In the genomic region with DNA sequence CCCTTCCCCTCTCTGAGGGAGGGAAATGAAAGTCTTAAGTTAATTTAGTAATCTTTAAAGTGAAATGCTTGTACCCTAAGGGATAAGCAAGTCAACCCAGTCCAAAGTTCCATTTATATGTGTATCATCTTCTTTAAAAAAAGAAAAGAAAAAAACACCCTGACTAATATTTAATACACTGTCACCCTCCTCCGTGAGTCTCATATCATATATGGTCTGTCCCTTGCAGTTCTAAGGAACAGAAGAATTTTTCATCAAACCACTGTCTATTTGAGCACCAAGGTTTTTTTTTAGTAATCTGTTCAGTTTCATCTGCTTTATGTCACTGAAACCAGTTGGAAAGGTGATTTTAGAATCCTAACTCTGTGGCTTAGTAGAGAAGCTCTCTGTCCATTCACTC, we compare ENCODE assay signal across 21 cellular contexts. TPM values are rescaled to one million over a fixed set of nuclear protein-coding genes. Genes with fewer than 3 reads are reported as not detected.
A peak's percentile ranks its signal among the peaks of the same experiment; 100 is the strongest.
DNase-seq lines count a peak whose midpoint lies in the region; ATAC-seq and TF ChIP-seq lines count a peak whose summit lies in the region.
"Had no signal": no experiment of that assay in that cellular context is flagged by ENCODE, and none has a peak within 500 bp of the region (broad histone marks: within the 10 kb centered on the region; RNA-seq: fewer than 3 reads in every experiment).

No MANE protein-coding gene starts in this region.

- no peak for ATAC-seq in heart left ventricle
- ATAC-seq in activated T-helper 17 cell treated with anti-CD3 and anti-CD28 coated beads, Interleukin-2, amount 50 U/mL, for 72 hours (replicated peaks), result peak; percentile 67
- ATAC-seq in stimulated activated naive B cell treated with anti-CD40 and anti-IgM and Interleukin-4, amounts not matched to agents 10 μg/mL and 1 μg/mL and 100 μg/mL, for 72 hours (replicated peaks), result peak; percentile 41 to 49
- no peak for ATAC-seq in GM21529 (IDR thresholded peaks at IDR 0.05; ENCODE audit: unreplicated experiment)
- ATAC-seq: natural killer cell had no signal

- H2AFZ ChIP-seq in KMS-11 (ENCODE audit: low read depth), result no peak overlapping the region

- no peak for TF ChIP-seq CTCF in heart left ventricle (IDR thresholded peaks at IDR 0.05)
- no peak for TF ChIP-seq CTCF in right atrium auricular region (IDR thresholded peaks at IDR 0.05)
- no peak for TF ChIP-seq CTCF in KMS-11 (conservative IDR thresholded peaks at IDR 0.05; ENCODE audit: low read depth, low read length)
- TF ChIP-seq CTCF in sigmoid colon (IDR thresholded peaks at IDR 0.05), result no peak
- TF ChIP-seq CTCF in type B pancreatic cell (conservative IDR thresholded peaks at IDR 0.05), result no peak

- H3K9me3 ChIP-seq in heart left ventricle, result no peaks in the 10 kb centered on the region
- H3K9me3 ChIP-seq in right atrium auricular region, result no peaks in the 10 kb centered on the region
- no peaks in the 10 kb centered on the region for H3K9me3 ChIP-seq in sigmoid colon
- H3K9me3 ChIP-seq: colonic mucosa, Peyer's patch, testis had no signal

- peaks cover 100% of the 10 kb centered on the region for H3K36me3 Mint-ChIP-seq in activated T-helper 17 cell treated with anti-CD3 and anti-CD28 coated beads, Interleukin-2, amount 50 U/mL, for 72 hours (ENCODE audit: low read depth)
- H3K36me3 Mint-ChIP-seq in stimulated activated naive B cell treated with anti-CD40 and anti-IgM and Interleukin-4, amounts not matched to agents 10 μg/mL and 1 μg/mL and 100 μg/mL, for 72 hours, result peaks cover 81 to 90% of the 10 kb centered on the region in 2 donors
- peaks cover 14% of the 10 kb centered on the region for H3K36me3 Mint-ChIP-seq in type B pancreatic cell
- H3K36me3 Mint-ChIP-seq: natural killer cell had no signal

- TF ChIP-seq POLR2A in heart left ventricle (IDR thresholded peaks at IDR 0.05) (no peak), sigmoid colon (IDR thresholded peaks at IDR 0.05) (no peak)

- 79 to 87% (median 86%) methylated on average over 1 of the region's 1 CpG for WGBS in heart left ventricle, 4 donors
- 82 to 87% methylated on average over 1 of the region's 1 CpG for WGBS in sigmoid colon, 2 donors

- peak overlapping the region; percentile 38 for H3K4me2 ChIP-seq in KMS-11

- intact Hi-C loops in heart left ventricle (cut with DNase I), result loop anchor here in 1 of 10 donors (5.0 kb wide), 1 partner anchor 42 kb away; no protein-coding TSS in a partner anchor
- intact Hi-C loops in sigmoid colon (cut with DNase I), result no loop called here

- H3K27ac ChIP-seq in heart left ventricle (peak overlapping the region in 7 of 12 donors; percentile 14 to 89 (median 75)), right atrium auricular region (no peak overlapping the region), KMS-11 (peak overlapping the region; percentile 31; the same call in 1 of the 2 replicates), sigmoid colon (no peak overlapping the region)
- H3K27ac ChIP-seq: colonic mucosa, SK-N-MC, testis had no signal

- H3K9ac ChIP-seq in KMS-11, result no peak overlapping the region

- H3K27ac Mint-ChIP-seq in activated T-helper 17 cell treated with anti-CD3 and anti-CD28 coated beads, Interleukin-2, amount 50 U/mL, for 72 hours, result peak overlapping the region; percentile 82
- peak overlapping the region; percentile 99 for H3K27ac Mint-ChIP-seq in stimulated activated naive B cell treated with anti-CD40 and anti-IgM and Interleukin-4, amounts not matched to agents 10 μg/mL and 1 μg/mL and 100 μg/mL, for 72 hours
- H3K27ac Mint-ChIP-seq in type B pancreatic cell, result no peak overlapping the region
- H3K27ac Mint-ChIP-seq: activated naive CD4-positive, alpha-beta T cell treated with anti-CD3 and anti-CD28 coated beads, Interleukin-2, amount 10 ng/mL, durations not matched to agents 7 days and 5 days had no signal

- no peaks in the 10 kb centered on the region for H4K20me1 ChIP-seq in KMS-11 (ENCODE audit: insufficient read depth)

- no peak overlapping the region for H3K4me3 ChIP-seq in heart left ventricle
- no peak overlapping the region for H3K4me3 ChIP-seq in right atrium auricular region
- no peak overlapping the region for H3K4me3 ChIP-seq in KMS-11 (IDR thresholded peaks at IDR 0.05; ENCODE audit: insufficient read depth, low read depth, low read length)
- no peak overlapping the region for H3K4me3 ChIP-seq in sigmoid colon
- H3K4me3 ChIP-seq: colonic mucosa, Peyer's patch, SK-N-MC, testis had no signal

- peak overlapping the region; percentile 88 for H3K4me3 Mint-ChIP-seq in activated T-helper 17 cell treated with anti-CD3 and anti-CD28 coated beads, Interleukin-2, amount 50 U/mL, for 72 hours
- H3K4me3 Mint-ChIP-seq in stimulated activated naive B cell treated with anti-CD40 and anti-IgM and Interleukin-4, amounts not matched to agents 10 μg/mL and 1 μg/mL and 100 μg/mL, for 72 hours, result peak overlapping the region; percentile 78 to 79
- no peak overlapping the region for H3K4me3 Mint-ChIP-seq in type B pancreatic cell
- H3K4me3 Mint-ChIP-seq: activated naive CD4-positive, alpha-beta T cell treated with anti-CD3 and anti-CD28 coated beads, Interleukin-2, amount 10 ng/mL, durations not matched to agents 7 days and 5 days; brain; natural killer cell had no signal

- no peak for DNase-seq in heart left ventricle
- no peak for DNase-seq in right atrium auricular region (ENCODE audit: low spot score)
- no peak for DNase-seq in stimulated activated naive B cell treated with anti-CD40 and anti-IgM and Interleukin-4, amounts not matched to agents 10 μg/mL and 1 μg/mL and 100 μg/mL, for 72 hours
- no peak for DNase-seq in sigmoid colon
- DNase-seq in type B pancreatic cell (ENCODE audit: extremely low spot score, unreplicated experiment), result no peak
- DNase-seq: activated CD8-positive, alpha-beta memory T cell treated with anti-CD3 and anti-CD28 coated beads for 24 hours; activated naive CD4-positive, alpha-beta T cell treated with anti-CD3 and anti-CD28 coated beads, Interleukin-2, amount 10 ng/mL, durations not matched to agents 7 days and 5 days; colonic mucosa; DMS 273 treated with DMSO at 0.1 percent for 48 hours; hypothalamus; mesenchymal stem cell; natural killer cell; NCI-H1436; Peyer's patch; stimulated activated CD4-positive, alpha-beta T cell treated with anti-CD3 and anti-CD28 coated beads, Interleukin-4, amount 100 ng/mL, for 1 hour; testis had no signal

- no peak for TF ChIP-seq EP300 in sigmoid colon (IDR thresholded peaks at IDR 0.05)

- peaks cover 0 to 53% (median 25%) of the 10 kb centered on the region in 9 donors for H3K36me3 ChIP-seq in heart left ventricle
- peaks cover 19% of the 10 kb centered on the region for H3K36me3 ChIP-seq in right atrium auricular region
- H3K36me3 ChIP-seq in KMS-11 (ENCODE audit: insufficient read depth), result no peaks in the 10 kb centered on the region; the same call in 1 of the 2 replicates
- H3K36me3 ChIP-seq in sigmoid colon, result peaks cover 0 to 15% (median 11%) of the 10 kb centered on the region in 4 donors

- H3K4me1 ChIP-seq in heart left ventricle (peaks cover 15 to 100% (median 83%) of the 10 kb centered on the region in 12 donors), right atrium auricular region (peaks cover 0 to 80% of the 10 kb centered on the region in 2 donors), KMS-11 (ENCODE audit: low read depth, poor library complexity, severe bottlenecking) (peaks cover 86% of the 10 kb centered on the region), sigmoid colon (peaks cover 0 to 82% (median 68%) of the 10 kb centered on the region in 4 donors)

- peaks cover 46% of the 10 kb centered on the region for H3K79me2 ChIP-seq in KMS-11 (ENCODE audit: insufficient read depth, low read depth)

- peaks cover 79% of the 10 kb centered on the region for H3K4me1 Mint-ChIP-seq in activated T-helper 17 cell treated with anti-CD3 and anti-CD28 coated beads, Interleukin-2, amount 50 U/mL, for 72 hours
- peaks cover 84 to 100% of the 10 kb centered on the region in 2 donors for H3K4me1 Mint-ChIP-seq in stimulated activated naive B cell treated with anti-CD40 and anti-IgM and Interleukin-4, amounts not matched to agents 10 μg/mL and 1 μg/mL and 100 μg/mL, for 72 hours
- peaks cover 14% of the 10 kb centered on the region for H3K4me1 Mint-ChIP-seq in type B pancreatic cell (ENCODE audit: unreplicated experiment)

- H3K27me3 ChIP-seq in heart left ventricle (no peaks in the 10 kb centered on the region), right atrium auricular region (no peaks in the 10 kb centered on the region), KMS-11 (ENCODE audit: insufficient read depth, low read depth) (no peaks in the 10 kb centered on the region), sigmoid colon (no peaks in the 10 kb centered on the region)
- H3K27me3 ChIP-seq: colonic mucosa, Peyer's patch, testis had no signal

- H3K9me3 Mint-ChIP-seq in activated T-helper 17 cell treated with anti-CD3 and anti-CD28 coated beads, Interleukin-2, amount 50 U/mL, for 72 hours, result no peaks in the 10 kb centered on the region
- peaks cover 0 to 2% of the 10 kb centered on the region in 2 donors for H3K9me3 Mint-ChIP-seq in stimulated activated naive B cell treated with anti-CD40 and anti-IgM and Interleukin-4, amounts not matched to agents 10 μg/mL and 1 μg/mL and 100 μg/mL, for 72 hours
- no peaks in the 10 kb centered on the region for H3K9me3 Mint-ChIP-seq in type B pancreatic cell
- H3K9me3 Mint-ChIP-seq: activated naive CD4-positive, alpha-beta T cell treated with anti-CD3 and anti-CD28 coated beads, Interleukin-2, amount 10 ng/mL, durations not matched to agents 7 days and 5 days; brain; natural killer cell had no signal

- no peaks in the 10 kb centered on the region for H3K27me3 Mint-ChIP-seq in activated T-helper 17 cell treated with anti-CD3 and anti-CD28 coated beads, Interleukin-2, amount 50 U/mL, for 72 hours
- no peaks in the 10 kb centered on the region for H3K27me3 Mint-ChIP-seq in stimulated activated naive B cell treated with anti-CD40 and anti-IgM and Interleukin-4, amounts not matched to agents 10 μg/mL and 1 μg/mL and 100 μg/mL, for 72 hours
- H3K27me3 Mint-ChIP-seq in type B pancreatic cell, result no peaks in the 10 kb centered on the region
- H3K27me3 Mint-ChIP-seq: activated naive CD4-positive, alpha-beta T cell treated with anti-CD3 and anti-CD28 coated beads, Interleukin-2, amount 10 ng/mL, durations not matched to agents 7 days and 5 days; brain had no signal

RNA-seq across cellular contexts. Expression of gene TNIP1, which starts 15.2 kb away (rescaled TPM):
- total RNA-seq in heart left ventricle, result 100 to 1,000 TPM in 8 of 9 donors, 10 to 100 TPM in 1; 86.0 to 180 (median 122) TPM
- polyA plus RNA-seq in heart left ventricle, result 10 to 100 TPM; 97.1 to 97.6 TPM
- 10 to 100 TPM; 68.9 to 92.6 TPM for total RNA-seq in right atrium auricular region
- total RNA-seq in activated T-helper 17 cell treated with anti-CD3 and anti-CD28 coated beads, Interleukin-2, amount 50 U/mL, for 72 hours, result 100 to 1,000 TPM; 316 to 609 TPM
- total RNA-seq in sigmoid colon, result 10 to 100 TPM; 55.1 to 73.1 (median 62.8) TPM
- 100 to 1,000 TPM; 153 to 210 (median 195) TPM for polyA plus RNA-seq in sigmoid colon
- 63.6 and 89.2 TPM in 2 replicates for total RNA-seq in type B pancreatic cell (ENCODE audit: low replicate concordance)

RNA-seq across cellular contexts. Expression of gene GPX3, which starts 45.2 kb away (rescaled TPM):
- total RNA-seq in heart left ventricle (1,000 to 10,000 TPM in 2 of 9 donors, 100 to 1,000 TPM in 7; 416 to 1,563 (median 738) TPM), right atrium auricular region (1,000 to 10,000 TPM; 2,222 to 2,480 TPM), sigmoid colon (1,000 to 10,000 TPM in 2 of 4 donors, 100 to 1,000 TPM in 2; 616 to 2,079 (median 918) TPM), type B pancreatic cell (ENCODE audit: low replicate concordance) (18.4 and 19.7 TPM in 2 replicates)
- polyA plus RNA-seq in heart left ventricle (1,000 to 10,000 TPM in 1 of 2 donors, 100 to 1,000 TPM in 1; 819 to 1,415 TPM), sigmoid colon (1,000 to 10,000 TPM in 1 of 3 donors, 100 to 1,000 TPM in 1, 10 to 100 TPM in 1; 85.1 to 1,326 (median 302) TPM)
- not detected for total RNA-seq in activated T-helper 17 cell treated with anti-CD3 and anti-CD28 coated beads, Interleukin-2, amount 50 U/mL, for 72 hours

Comparison
In these comparisons a context has a peak if more than half of its experiments do, and no peak if none do; other contexts are left out.
1. H3K27ac ChIP-seq: peak in heart left ventricle (7 of 12) and KMS-11 (single experiment); none in right atrium auricular region (0 of 2) and sigmoid colon (0 of 4).
2. ATAC-seq: peak in activated T-helper 17 cell treated with anti-CD3 and anti-CD28 coated beads, Interleukin-2, amount 50 U/mL, for 72 hours (single experiment) and stimulated activated naive B cell treated with anti-CD40 and anti-IgM and Interleukin-4, amounts not matched to agents 10 μg/mL and 1 μg/mL and 100 μg/mL, for 72 hours (2 of 2); none in heart left ventricle (0 of 4) and GM21529 (single experiment).
3. RNA of gene GPX3, which starts 45.2 kb away (total RNA-seq): 2,222 to 2,480 TPM in right atrium auricular region, 616 to 2,079 TPM in sigmoid colon and 416 to 1,563 TPM in heart left ventricle; 18.4 to 19.7 TPM in type B pancreatic cell and not detected in activated T-helper 17 cell treated with anti-CD3 and anti-CD28 coated beads, Interleukin-2, amount 50 U/mL, for 72 hours; every median in the first group is over 10 times any median in the second.